1 cellular context compared by ENCODE assay signal in the genomic region with DNA sequence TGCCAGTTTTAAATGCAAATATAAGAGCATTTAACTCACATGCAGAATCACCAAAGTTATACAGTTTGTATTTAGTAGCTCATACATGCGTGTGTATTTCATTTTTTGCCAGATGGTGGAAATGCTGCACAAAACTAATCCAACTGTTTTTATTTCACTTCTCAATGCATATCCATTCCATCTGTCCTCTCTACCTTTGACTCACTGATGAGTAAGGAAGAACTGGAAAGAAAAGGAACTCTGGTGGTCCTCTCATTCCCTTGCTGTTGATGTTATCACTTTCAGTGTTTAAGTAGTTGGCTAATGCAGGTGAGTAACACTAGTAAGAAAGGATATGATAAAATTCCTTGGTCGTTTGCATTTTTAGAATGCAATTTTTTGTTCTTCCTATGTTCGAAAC.
TF ChIP-seq lines count a peak whose summit lies in the region.

No MANE protein-coding gene starts in this region.

TF ChIP-seq in GM23338, 12 proteins besides CTCF, POLR2A, EP300 and RAD21 (continued from another document):
- TF ChIP-seq, protein P1, sequence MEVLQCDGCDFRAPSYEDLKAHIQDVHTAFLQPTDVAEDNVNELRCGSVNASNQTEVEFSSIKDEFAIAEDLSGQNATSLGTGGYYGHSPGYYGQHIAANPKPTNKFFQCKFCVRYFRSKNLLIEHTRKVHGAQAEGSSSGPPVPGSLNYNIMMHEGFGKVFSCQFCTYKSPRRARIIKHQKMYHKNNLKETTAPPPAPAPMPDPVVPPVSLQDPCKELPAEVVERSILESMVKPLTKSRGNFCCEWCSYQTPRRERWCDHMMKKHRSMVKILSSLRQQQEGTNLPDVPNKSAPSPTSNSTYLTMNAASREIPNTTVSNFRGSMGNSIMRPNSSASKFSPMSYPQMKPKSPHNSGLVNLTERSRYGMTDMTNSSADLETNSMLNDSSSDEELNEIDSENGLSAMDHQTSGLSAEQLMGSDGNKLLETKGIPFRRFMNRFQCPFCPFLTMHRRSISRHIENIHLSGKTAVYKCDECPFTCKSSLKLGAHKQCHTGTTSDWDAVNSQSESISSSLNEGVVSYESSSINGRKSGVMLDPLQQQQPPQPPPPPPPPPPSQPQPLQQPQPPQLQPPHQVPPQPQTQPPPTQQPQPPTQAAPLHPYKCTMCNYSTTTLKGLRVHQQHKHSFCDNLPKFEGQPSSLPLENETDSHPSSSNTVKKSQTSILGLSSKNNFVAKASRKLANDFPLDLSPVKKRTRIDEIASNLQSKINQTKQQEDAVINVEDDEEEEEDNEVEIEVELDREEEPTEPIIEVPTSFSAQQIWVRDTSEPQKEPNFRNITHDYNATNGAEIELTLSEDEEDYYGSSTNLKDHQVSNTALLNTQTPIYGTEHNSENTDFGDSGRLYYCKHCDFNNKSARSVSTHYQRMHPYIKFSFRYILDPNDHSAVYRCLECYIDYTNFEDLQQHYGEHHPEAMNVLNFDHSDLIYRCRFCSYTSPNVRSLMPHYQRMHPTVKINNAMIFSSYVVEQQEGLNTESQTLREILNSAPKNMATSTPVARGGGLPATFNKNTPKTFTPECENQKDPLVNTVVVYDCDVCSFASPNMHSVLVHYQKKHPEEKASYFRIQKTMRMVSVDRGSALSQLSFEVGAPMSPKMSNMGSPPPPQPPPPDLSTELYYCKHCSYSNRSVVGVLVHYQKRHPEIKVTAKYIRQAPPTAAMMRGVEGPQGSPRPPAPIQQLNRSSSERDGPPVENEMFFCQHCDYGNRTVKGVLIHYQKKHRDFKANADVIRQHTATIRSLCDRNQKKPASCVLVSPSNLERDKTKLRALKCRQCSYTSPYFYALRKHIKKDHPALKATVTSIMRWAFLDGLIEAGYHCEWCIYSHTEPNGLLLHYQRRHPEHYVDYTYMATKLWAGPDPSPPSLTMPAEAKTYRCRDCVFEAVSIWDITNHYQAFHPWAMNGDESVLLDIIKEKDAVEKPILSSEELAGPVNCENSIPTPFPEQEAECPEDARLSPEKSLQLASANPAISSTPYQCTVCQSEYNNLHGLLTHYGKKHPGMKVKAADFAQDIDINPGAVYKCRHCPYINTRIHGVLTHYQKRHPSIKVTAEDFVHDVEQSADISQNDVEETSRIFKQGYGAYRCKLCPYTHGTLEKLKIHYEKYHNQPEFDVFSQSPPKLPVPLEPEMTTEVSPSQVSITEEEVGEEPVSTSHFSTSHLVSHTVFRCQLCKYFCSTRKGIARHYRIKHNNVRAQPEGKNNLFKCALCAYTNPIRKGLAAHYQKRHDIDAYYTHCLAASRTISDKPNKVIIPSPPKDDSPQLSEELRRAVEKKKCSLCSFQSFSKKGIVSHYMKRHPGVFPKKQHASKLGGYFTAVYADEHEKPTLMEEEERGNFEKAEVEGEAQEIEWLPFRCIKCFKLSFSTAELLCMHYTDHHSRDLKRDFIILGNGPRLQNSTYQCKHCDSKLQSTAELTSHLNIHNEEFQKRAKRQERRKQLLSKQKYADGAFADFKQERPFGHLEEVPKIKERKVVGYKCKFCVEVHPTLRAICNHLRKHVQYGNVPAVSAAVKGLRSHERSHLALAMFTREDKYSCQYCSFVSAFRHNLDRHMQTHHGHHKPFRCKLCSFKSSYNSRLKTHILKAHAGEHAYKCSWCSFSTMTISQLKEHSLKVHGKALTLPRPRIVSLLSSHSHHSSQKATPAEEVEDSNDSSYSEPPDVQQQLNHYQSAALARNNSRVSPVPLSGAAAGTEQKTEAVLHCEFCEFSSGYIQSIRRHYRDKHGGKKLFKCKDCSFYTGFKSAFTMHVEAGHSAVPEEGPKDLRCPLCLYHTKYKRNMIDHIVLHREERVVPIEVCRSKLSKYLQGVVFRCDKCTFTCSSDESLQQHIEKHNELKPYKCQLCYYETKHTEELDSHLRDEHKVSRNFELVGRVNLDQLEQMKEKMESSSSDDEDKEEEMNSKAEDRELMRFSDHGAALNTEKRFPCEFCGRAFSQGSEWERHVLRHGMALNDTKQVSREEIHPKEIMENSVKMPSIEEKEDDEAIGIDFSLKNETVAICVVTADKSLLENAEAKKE (CRISPR knock-in tag; IDR thresholded peaks at IDR 0.05): no peak
- no peak for TF ChIP-seq ZNF331 (CRISPR knock-in tag; IDR thresholded peaks at IDR 0.05; ENCODE audit: low read depth)
- TF ChIP-seq POLR2AphosphoS5 (IDR thresholded peaks at IDR 0.05; ENCODE audit: low read depth): no peak
- TF ChIP-seq CREB1 (CRISPR knock-in tag; IDR thresholded peaks at IDR 0.05; ENCODE audit: low read depth): no peak
- TF ChIP-seq ZNF114 (CRISPR knock-in tag; IDR thresholded peaks at IDR 0.05): no peak
- no peak for TF ChIP-seq JUNB (IDR thresholded peaks at IDR 0.05; ENCODE audit: unreplicated experiment)
- TF ChIP-seq EZH2phosphoT487 (IDR thresholded peaks at IDR 0.05; ENCODE audit: unreplicated experiment): no peak
- TF ChIP-seq, protein P2, sequence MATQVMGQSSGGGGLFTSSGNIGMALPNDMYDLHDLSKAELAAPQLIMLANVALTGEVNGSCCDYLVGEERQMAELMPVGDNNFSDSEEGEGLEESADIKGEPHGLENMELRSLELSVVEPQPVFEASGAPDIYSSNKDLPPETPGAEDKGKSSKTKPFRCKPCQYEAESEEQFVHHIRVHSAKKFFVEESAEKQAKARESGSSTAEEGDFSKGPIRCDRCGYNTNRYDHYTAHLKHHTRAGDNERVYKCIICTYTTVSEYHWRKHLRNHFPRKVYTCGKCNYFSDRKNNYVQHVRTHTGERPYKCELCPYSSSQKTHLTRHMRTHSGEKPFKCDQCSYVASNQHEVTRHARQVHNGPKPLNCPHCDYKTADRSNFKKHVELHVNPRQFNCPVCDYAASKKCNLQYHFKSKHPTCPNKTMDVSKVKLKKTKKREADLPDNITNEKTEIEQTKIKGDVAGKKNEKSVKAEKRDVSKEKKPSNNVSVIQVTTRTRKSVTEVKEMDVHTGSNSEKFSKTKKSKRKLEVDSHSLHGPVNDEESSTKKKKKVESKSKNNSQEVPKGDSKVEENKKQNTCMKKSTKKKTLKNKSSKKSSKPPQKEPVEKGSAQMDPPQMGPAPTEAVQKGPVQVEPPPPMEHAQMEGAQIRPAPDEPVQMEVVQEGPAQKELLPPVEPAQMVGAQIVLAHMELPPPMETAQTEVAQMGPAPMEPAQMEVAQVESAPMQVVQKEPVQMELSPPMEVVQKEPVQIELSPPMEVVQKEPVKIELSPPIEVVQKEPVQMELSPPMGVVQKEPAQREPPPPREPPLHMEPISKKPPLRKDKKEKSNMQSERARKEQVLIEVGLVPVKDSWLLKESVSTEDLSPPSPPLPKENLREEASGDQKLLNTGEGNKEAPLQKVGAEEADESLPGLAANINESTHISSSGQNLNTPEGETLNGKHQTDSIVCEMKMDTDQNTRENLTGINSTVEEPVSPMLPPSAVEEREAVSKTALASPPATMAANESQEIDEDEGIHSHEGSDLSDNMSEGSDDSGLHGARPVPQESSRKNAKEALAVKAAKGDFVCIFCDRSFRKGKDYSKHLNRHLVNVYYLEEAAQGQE (IDR thresholded peaks at IDR 0.05; ENCODE audit: unreplicated experiment): no peak
- TF ChIP-seq, protein P3, sequence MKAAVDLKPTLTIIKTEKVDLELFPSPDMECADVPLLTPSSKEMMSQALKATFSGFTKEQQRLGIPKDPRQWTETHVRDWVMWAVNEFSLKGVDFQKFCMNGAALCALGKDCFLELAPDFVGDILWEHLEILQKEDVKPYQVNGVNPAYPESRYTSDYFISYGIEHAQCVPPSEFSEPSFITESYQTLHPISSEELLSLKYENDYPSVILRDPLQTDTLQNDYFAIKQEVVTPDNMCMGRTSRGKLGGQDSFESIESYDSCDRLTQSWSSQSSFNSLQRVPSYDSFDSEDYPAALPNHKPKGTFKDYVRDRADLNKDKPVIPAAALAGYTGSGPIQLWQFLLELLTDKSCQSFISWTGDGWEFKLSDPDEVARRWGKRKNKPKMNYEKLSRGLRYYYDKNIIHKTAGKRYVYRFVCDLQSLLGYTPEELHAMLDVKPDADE (IDR thresholded peaks at IDR 0.05): no peak
